Comparison of ENCODE assay signal across 30 cellular contexts in the genomic region with DNA sequence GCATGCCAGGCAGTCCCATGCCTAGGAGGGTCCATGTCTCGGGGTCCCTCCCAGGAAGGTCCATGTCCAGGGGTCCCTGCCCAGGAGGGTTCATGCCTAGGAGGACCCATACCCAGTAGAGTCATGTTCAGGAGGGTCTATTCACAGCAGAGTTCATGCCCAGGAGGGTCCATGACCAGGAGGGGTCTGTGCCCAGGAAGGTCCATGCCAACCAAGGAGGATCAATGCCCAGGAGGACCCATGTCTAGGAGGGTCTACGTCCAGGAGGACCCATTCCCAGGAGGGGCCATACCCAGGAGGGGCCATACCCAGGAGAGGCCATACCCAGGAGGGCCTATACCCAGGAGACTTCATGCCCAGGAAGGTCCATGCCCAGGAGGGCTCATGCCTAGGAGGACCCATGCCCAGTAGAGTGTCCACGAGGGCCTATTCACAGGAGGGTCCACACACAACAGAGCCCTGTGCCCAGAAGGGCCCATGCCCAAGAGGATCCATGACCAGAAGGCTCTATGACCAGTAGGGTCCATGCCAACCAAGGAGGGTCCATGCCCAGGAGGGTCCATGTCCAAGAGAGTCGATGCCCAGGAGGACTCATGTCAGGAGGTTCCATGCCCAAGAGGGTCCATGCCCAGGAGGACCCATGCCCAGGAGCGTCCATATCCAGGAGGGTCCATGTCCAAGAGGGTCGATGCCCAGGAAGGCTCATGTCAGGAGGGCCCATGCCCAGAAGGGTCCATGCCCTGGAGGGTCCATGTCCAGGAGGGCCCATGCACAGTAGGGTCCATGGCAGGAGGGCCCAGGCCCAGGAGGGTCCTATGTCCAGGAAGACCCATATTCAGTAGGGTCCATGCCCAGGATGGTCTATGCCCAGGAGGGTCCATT. TPM values are rescaled to one million over a fixed set of nuclear protein-coding genes. Genes with fewer than 3 reads are reported as not detected.
DNase-seq lines count a peak whose midpoint lies in the region; ATAC-seq and TF ChIP-seq lines count a peak whose summit lies in the region.
"Had no signal": no experiment of that assay in that cellular context is flagged by ENCODE, and none has a peak within 500 bp of the region (broad histone marks: within the 10 kb centered on the region; RNA-seq: fewer than 3 reads in every experiment).

No MANE protein-coding gene starts in this region.

- intact Hi-C loops in dendritic cell treated with granulocyte-macrophage colony-stimulating factor and Interleukin-4, amounts not matched to agents 40 ng/mL and 50 ng/mL, for 4 days (cut with micrococcal nuclease) = loop anchor here (5.0 kb wide), 1 partner anchor 33 kb away; no protein-coding TSS in a partner anchor
- intact Hi-C loops in mucosa of descending colon (cut with DNase I, micrococcal nuclease) = no loop called here
- intact Hi-C loops in activated CD8-positive, alpha-beta T cell treated with anti-CD3 and anti-CD28 coated beads for 36 hours (cut with micrococcal nuclease) = no loop called here

- peaks cover 27% of the 10 kb centered on the region for H3K9me3 Mint-ChIP-seq in dendritic cell treated with granulocyte-macrophage colony-stimulating factor and Interleukin-4, amounts not matched to agents 40 ng/mL and 50 ng/mL, for 4 days
- H3K9me3 Mint-ChIP-seq in stimulated activated naive CD8-positive, alpha-beta T cell treated with anti-CD3 and anti-CD28 coated beads, Interleukin-15, amount 100 ng/mL, for 72 hours = peaks cover 13 to 40% of the 10 kb centered on the region in 2 donors
- peaks cover 21% of the 10 kb centered on the region for H3K9me3 Mint-ChIP-seq in activated CD4-positive, alpha-beta memory T cell treated with anti-CD3 and anti-CD28 coated beads, Interleukin-2, amount 10 ng/mL, durations not matched to agents 7 days and 5 days
- H3K9me3 Mint-ChIP-seq in activated CD8-positive, alpha-beta T cell treated with anti-CD3 and anti-CD28 coated beads for 36 hours = peaks cover 18% of the 10 kb centered on the region

- no peaks in the 10 kb centered on the region for H3K4me1 ChIP-seq in mucosa of descending colon (ENCODE audit: low read depth)
- H3K4me1 ChIP-seq: A549 had no signal

- no peak for TF ChIP-seq CTCF in mucosa of descending colon (IDR thresholded peaks at IDR 0.05)
- TF ChIP-seq CTCF in activated CD8-positive, alpha-beta T cell treated with anti-CD3 and anti-CD28 coated beads for 36 hours (IDR thresholded peaks at IDR 0.05) = no peak

- no peak overlapping the region for H3K4me3 ChIP-seq in mucosa of descending colon
- H3K4me3 ChIP-seq: A549 had no signal

- no peaks in the 10 kb centered on the region for H3K36me3 ChIP-seq in mucosa of descending colon (ENCODE audit: low read depth)
- H3K36me3 ChIP-seq: brain microvascular endothelial cell had no signal

- peaks cover 44% of the 10 kb centered on the region for H3K4me1 Mint-ChIP-seq in dendritic cell treated with granulocyte-macrophage colony-stimulating factor and Interleukin-4, amounts not matched to agents 40 ng/mL and 50 ng/mL, for 4 days (ENCODE audit: low read depth)
- no peaks in the 10 kb centered on the region for H3K4me1 Mint-ChIP-seq in stimulated activated naive CD8-positive, alpha-beta T cell treated with anti-CD3 and anti-CD28 coated beads, Interleukin-15, amount 100 ng/mL, for 72 hours
- H3K4me1 Mint-ChIP-seq in activated CD4-positive, alpha-beta memory T cell treated with anti-CD3 and anti-CD28 coated beads, Interleukin-2, amount 10 ng/mL, durations not matched to agents 7 days and 5 days = no peaks in the 10 kb centered on the region
- H3K4me1 Mint-ChIP-seq in activated CD8-positive, alpha-beta T cell treated with anti-CD3 and anti-CD28 coated beads for 36 hours (ENCODE audit: low read depth) = no peaks in the 10 kb centered on the region
- H3K4me1 Mint-ChIP-seq: activated CD4-positive, alpha-beta T cell treated with anti-CD3 and anti-CD28 coated beads, Interleukin-2, amount 10 ng/mL, durations not matched to agents 24 days and 14 days; activated naive CD4-positive, alpha-beta T cell treated with anti-CD3 and anti-CD28 coated beads, Interleukin-2, amount 10 ng/mL, durations not matched to agents 7 days and 5 days; immature natural killer cell had no signal

- ATAC-seq in mucosa of descending colon = peak; percentile 7
- ATAC-seq in stimulated activated naive CD8-positive, alpha-beta T cell treated with anti-CD3 and anti-CD28 coated beads, Interleukin-15, amount 100 ng/mL, for 72 hours = peak; percentile 31
- ATAC-seq in activated CD8-positive, alpha-beta T cell treated with anti-CD3 and anti-CD28 coated beads for 36 hours = no peak
- ATAC-seq: A549 had no signal

- H3K27ac Mint-ChIP-seq in dendritic cell treated with granulocyte-macrophage colony-stimulating factor and Interleukin-4, amounts not matched to agents 40 ng/mL and 50 ng/mL, for 4 days = peak overlapping the region; percentile 37
- no peak overlapping the region for H3K27ac Mint-ChIP-seq in stimulated activated naive CD8-positive, alpha-beta T cell treated with anti-CD3 and anti-CD28 coated beads, Interleukin-15, amount 100 ng/mL, for 72 hours
- H3K27ac Mint-ChIP-seq in activated CD4-positive, alpha-beta memory T cell treated with anti-CD3 and anti-CD28 coated beads, Interleukin-2, amount 10 ng/mL, durations not matched to agents 7 days and 5 days = no peak overlapping the region
- H3K27ac Mint-ChIP-seq in activated CD8-positive, alpha-beta T cell treated with anti-CD3 and anti-CD28 coated beads for 36 hours = no peak overlapping the region
- H3K27ac Mint-ChIP-seq: activated CD4-positive, alpha-beta T cell treated with anti-CD3 and anti-CD28 coated beads, Interleukin-2, amount 10 ng/mL, durations not matched to agents 24 days and 14 days; activated naive CD4-positive, alpha-beta T cell treated with anti-CD3 and anti-CD28 coated beads, Interleukin-2, amount 10 ng/mL, durations not matched to agents 7 days and 5 days; immature natural killer cell; naive B cell; T-helper 2 cell treated with Interferon-gamma antibody and Interleukin-4, amounts not matched to agents 5 μg/mL and 100 μg/mL, for 36 hours had no signal

- POLR2A ChIA-PET in activated CD4-positive, alpha-beta memory T cell treated with anti-CD3 and anti-CD28 coated beads, Interleukin-2, amount 10 ng/mL, durations not matched to agents 7 days and 5 days (lab: Charles Lee) = no interaction called here
- POLR2A ChIA-PET in activated CD8-positive, alpha-beta T cell treated with anti-CD3 and anti-CD28 coated beads for 36 hours (lab: Charles Lee) = no interaction called here

- no peak overlapping the region for H3K4me3 Mint-ChIP-seq in dendritic cell treated with granulocyte-macrophage colony-stimulating factor and Interleukin-4, amounts not matched to agents 40 ng/mL and 50 ng/mL, for 4 days
- H3K4me3 Mint-ChIP-seq in stimulated activated naive CD8-positive, alpha-beta T cell treated with anti-CD3 and anti-CD28 coated beads, Interleukin-15, amount 100 ng/mL, for 72 hours = no peak overlapping the region
- no peak overlapping the region for H3K4me3 Mint-ChIP-seq in activated CD4-positive, alpha-beta memory T cell treated with anti-CD3 and anti-CD28 coated beads, Interleukin-2, amount 10 ng/mL, durations not matched to agents 7 days and 5 days
- H3K4me3 Mint-ChIP-seq in activated CD8-positive, alpha-beta T cell treated with anti-CD3 and anti-CD28 coated beads for 36 hours = no peak overlapping the region
- H3K4me3 Mint-ChIP-seq: activated CD4-positive, alpha-beta T cell treated with anti-CD3 and anti-CD28 coated beads, Interleukin-2, amount 10 ng/mL, durations not matched to agents 24 days and 14 days; activated naive CD4-positive, alpha-beta T cell treated with anti-CD3 and anti-CD28 coated beads, Interleukin-2, amount 10 ng/mL, durations not matched to agents 7 days and 5 days; immature natural killer cell; naive B cell; T-helper 2 cell treated with Interferon-gamma antibody and Interleukin-4, amounts not matched to agents 5 μg/mL and 100 μg/mL, for 36 hours had no signal

- peaks cover 54% of the 10 kb centered on the region for H3K36me3 Mint-ChIP-seq in dendritic cell treated with granulocyte-macrophage colony-stimulating factor and Interleukin-4, amounts not matched to agents 40 ng/mL and 50 ng/mL, for 4 days (ENCODE audit: low read depth)
- H3K36me3 Mint-ChIP-seq in activated CD4-positive, alpha-beta memory T cell treated with anti-CD3 and anti-CD28 coated beads, Interleukin-2, amount 10 ng/mL, durations not matched to agents 7 days and 5 days (ENCODE audit: low read depth) = peaks cover 8% of the 10 kb centered on the region
- H3K36me3 Mint-ChIP-seq in activated CD8-positive, alpha-beta T cell treated with anti-CD3 and anti-CD28 coated beads for 36 hours (ENCODE audit: low read depth) = peaks cover 16% of the 10 kb centered on the region
- H3K36me3 Mint-ChIP-seq: activated naive CD4-positive, alpha-beta T cell treated with anti-CD3 and anti-CD28 coated beads, Interleukin-2, amount 10 ng/mL, durations not matched to agents 7 days and 5 days had no signal

- DNase-seq in activated effector memory CD4-positive, alpha-beta T cell treated with anti-CD3 and anti-CD28 coated beads, Interleukin-2, amount 50 U/mL, for 16 hours = peak; percentile 53
- no peak for DNase-seq in activated effector memory CD4-positive, alpha-beta T cell treated with Interleukin-2 at 50 U/mL for 16 hours
- DNase-seq in mucosa of descending colon = peak in 1 of 3 donors; percentile 14
- no peak for DNase-seq in stimulated activated naive CD8-positive, alpha-beta T cell treated with anti-CD3 and anti-CD28 coated beads, Interleukin-15, amount 100 ng/mL, for 72 hours
- DNase-seq in activated CD4-positive, alpha-beta memory T cell treated with anti-CD3 and anti-CD28 coated beads, Interleukin-2, amount 10 ng/mL, durations not matched to agents 7 days and 5 days = no peak
- DNase-seq in stimulated activated CD4-positive, alpha-beta T cell treated with anti-CD3 and anti-CD28 coated beads, Interleukin-4, amount 100 ng/mL, for 24 hours = no peak
- no peak for DNase-seq in activated CD8-positive, alpha-beta T cell treated with anti-CD3 and anti-CD28 coated beads for 36 hours
- DNase-seq: activated CD4-positive, alpha-beta T cell treated with anti-CD3 and anti-CD28 coated beads, Interleukin-2, amount 10 ng/mL, durations not matched to agents 24 days and 14 days; activated naive CD4-positive, alpha-beta T cell treated with anti-CD3 and anti-CD28 coated beads, Interleukin-2, amount 10 ng/mL, durations not matched to agents 7 days and 5 days; amygdala; brain microvascular endothelial cell; DND-41; effector CD4-positive, alpha-beta T cell; hypothalamus; immature natural killer cell; IMR-90; naive B cell; NCI-H1417 treated with DMSO at 0.1 percent for 48 hours; NCI-H2081 treated with DMSO at 0.1 percent for 48 hours; NCI-H345; NCI-H69; occipital lobe; SHP77; stimulated activated naive CD4-positive, alpha-beta T cell had no signal

- H3K9me3 ChIP-seq in mucosa of descending colon = peaks cover 11% of the 10 kb centered on the region

- CTCF ChIA-PET in activated CD4-positive, alpha-beta memory T cell treated with anti-CD3 and anti-CD28 coated beads, Interleukin-2, amount 10 ng/mL, durations not matched to agents 7 days and 5 days (lab: Charles Lee) = no interaction called here
- CTCF ChIA-PET in activated CD8-positive, alpha-beta T cell treated with anti-CD3 and anti-CD28 coated beads for 36 hours (lab: Charles Lee) = no interaction called here

- peaks cover 5% of the 10 kb centered on the region for H3K27me3 Mint-ChIP-seq in dendritic cell treated with granulocyte-macrophage colony-stimulating factor and Interleukin-4, amounts not matched to agents 40 ng/mL and 50 ng/mL, for 4 days
- no peaks in the 10 kb centered on the region for H3K27me3 Mint-ChIP-seq in stimulated activated naive CD8-positive, alpha-beta T cell treated with anti-CD3 and anti-CD28 coated beads, Interleukin-15, amount 100 ng/mL, for 72 hours
- peaks cover 5% of the 10 kb centered on the region for H3K27me3 Mint-ChIP-seq in activated CD4-positive, alpha-beta memory T cell treated with anti-CD3 and anti-CD28 coated beads, Interleukin-2, amount 10 ng/mL, durations not matched to agents 7 days and 5 days
- no peaks in the 10 kb centered on the region for H3K27me3 Mint-ChIP-seq in activated CD8-positive, alpha-beta T cell treated with anti-CD3 and anti-CD28 coated beads for 36 hours
- H3K27me3 Mint-ChIP-seq: naive B cell had no signal

RNA-seq across cellular contexts. Expression of gene GPR35, which starts 10.1 kb away (rescaled TPM):
- total RNA-seq in mucosa of descending colon = 100 to 1,000 TPM in 1 of 3 donors, 10 to 100 TPM in 2; 47.1 to 132 (median 76.8) TPM
- 1 to 10 TPM; 5.2 to 5.7 TPM for total RNA-seq in activated CD4-positive, alpha-beta memory T cell treated with anti-CD3 and anti-CD28 coated beads, Interleukin-2, amount 10 ng/mL, durations not matched to agents 7 days and 5 days
- 10 to 100 TPM; 14.4 to 14.6 TPM for total RNA-seq in activated CD8-positive, alpha-beta T cell treated with anti-CD3 and anti-CD28 coated beads for 36 hours
- total RNA-seq: IMR-90 had no signal

RNA-seq across cellular contexts. Expression of gene AQP12B, which starts 47.3 kb away (rescaled TPM):
- 1 to 10 TPM in 2 of 3 donors, under 1 TPM in 1; 0.16 to 10.0 (median 3.9) TPM for total RNA-seq in mucosa of descending colon
- total RNA-seq in activated CD4-positive, alpha-beta memory T cell treated with anti-CD3 and anti-CD28 coated beads, Interleukin-2, amount 10 ng/mL, durations not matched to agents 7 days and 5 days = not detected
- total RNA-seq in activated CD8-positive, alpha-beta T cell treated with anti-CD3 and anti-CD28 coated beads for 36 hours = not detected
- total RNA-seq: activated CD4-positive, alpha-beta T cell treated with anti-CD3 and anti-CD28 coated beads, Interleukin-2, amount 10 ng/mL, durations not matched to agents 24 days and 14 days; IMR-90; LHCN-M2; liver; occipital lobe; temporal lobe had no signal

RNA-seq across cellular contexts. Expression of gene CAPN10, which starts 48.8 kb away (rescaled TPM):
- 10 to 100 TPM; 34.0 to 55.5 (median 40.4) TPM for total RNA-seq in mucosa of descending colon
- 10 to 100 TPM; 52.3 to 53.1 TPM for total RNA-seq in activated CD4-positive, alpha-beta memory T cell treated with anti-CD3 and anti-CD28 coated beads, Interleukin-2, amount 10 ng/mL, durations not matched to agents 7 days and 5 days
- 10 to 100 TPM; 26.8 to 29.1 TPM for total RNA-seq in activated CD8-positive, alpha-beta T cell treated with anti-CD3 and anti-CD28 coated beads for 36 hours

RNA-seq across cellular contexts. Expression of gene AQP12A, which starts 56.3 kb away (rescaled TPM):
- total RNA-seq in mucosa of descending colon = 10 to 100 TPM in 1 of 3 donors, 1 to 10 TPM in 1, not detected in 1; 9.7 to 18.9 TPM
- total RNA-seq in activated CD4-positive, alpha-beta memory T cell treated with anti-CD3 and anti-CD28 coated beads, Interleukin-2, amount 10 ng/mL, durations not matched to agents 7 days and 5 days = not detected
- not detected for total RNA-seq in activated CD8-positive, alpha-beta T cell treated with anti-CD3 and anti-CD28 coated beads for 36 hours
- total RNA-seq: activated CD4-positive, alpha-beta T cell treated with anti-CD3 and anti-CD28 coated beads, Interleukin-2, amount 10 ng/mL, durations not matched to agents 24 days and 14 days; IMR-90; LHCN-M2; liver; occipital lobe; temporal lobe had no signal
